In the genomic region with DNA sequence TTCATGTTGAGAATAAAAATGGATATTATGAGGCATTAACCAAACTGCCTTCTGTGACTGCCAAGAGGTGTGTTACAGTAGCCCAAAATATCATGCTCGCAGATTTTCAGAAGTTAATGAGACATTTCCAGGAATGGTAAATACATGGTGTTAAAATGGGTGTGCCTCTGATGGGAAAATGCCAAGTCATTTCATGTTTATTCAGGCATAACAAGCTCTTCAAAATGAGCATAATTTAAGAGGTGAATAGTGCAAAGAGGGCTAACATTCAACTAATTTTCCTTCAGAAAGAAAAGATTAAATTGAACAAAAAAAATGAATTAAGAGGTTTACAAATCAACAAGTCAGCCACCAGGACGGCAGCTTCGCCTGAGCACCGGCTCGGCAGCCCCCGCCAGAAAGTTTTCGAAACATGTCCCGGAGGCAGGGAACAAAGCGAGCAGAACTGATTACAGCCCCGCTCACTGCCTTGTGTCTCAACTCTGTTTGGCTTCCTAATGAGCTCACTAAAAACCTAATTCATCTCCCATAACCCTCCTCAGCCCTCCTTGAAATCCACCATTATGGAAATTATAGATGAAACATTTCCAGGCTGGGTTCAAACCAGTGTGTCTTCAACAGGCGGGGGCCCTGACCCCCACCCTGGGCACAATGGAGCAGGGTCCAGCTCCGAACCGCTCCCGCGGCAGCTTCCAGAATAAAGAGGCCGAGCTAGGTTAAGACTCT, we compare ENCODE assay signal across 12 cellular contexts. TPM values are rescaled to one million over a fixed set of nuclear protein-coding genes. Genes with fewer than 3 reads are reported as not detected.
DNase-seq lines count a peak whose midpoint lies in the region; ATAC-seq and TF ChIP-seq lines count a peak whose summit lies in the region.
"Had no signal": no experiment of that assay in that cellular context is flagged by ENCODE, and none has a peak within 500 bp of the region (broad histone marks: within the 10 kb centered on the region; RNA-seq: fewer than 3 reads in every experiment).

No MANE protein-coding gene starts in this region.

- H3K27ac ChIP-seq in esophagus squamous epithelium, result peak overlapping the region; percentile 53 to 85 (median 75)
- peak overlapping the region; percentile 42 for H3K27ac ChIP-seq in mesodermal cell (ENCODE audit: low read depth, low read length, severe bottlenecking)
- no peak overlapping the region for H3K27ac ChIP-seq in aorta (ENCODE audit: low read depth in 1 of 2, low read length in 2 of 2)
- no peak overlapping the region for H3K27ac ChIP-seq in osteoblast (ENCODE audit: low read depth, low read length)

- H3K36me3 ChIP-seq in esophagus squamous epithelium (no peaks in the 10 kb centered on the region), mesodermal cell (ENCODE audit: control insufficient read depth, insufficient read depth, low read length) (peaks cover 48% of the 10 kb centered on the region), aorta (ENCODE audit: control insufficient read depth in 1 of 2, insufficient read depth in 2 of 2, low read length in 1 of 2) (peaks cover 0 to 4% of the 10 kb centered on the region in 2 donors), osteoblast (ENCODE audit: insufficient read depth, low read length) (peaks cover 4% of the 10 kb centered on the region)

- peaks cover 15 to 66% (median 36%) of the 10 kb centered on the region in 3 donors for H3K4me1 ChIP-seq in esophagus squamous epithelium
- no peaks in the 10 kb centered on the region for H3K4me1 ChIP-seq in mesodermal cell (ENCODE audit: control insufficient read depth, insufficient read depth, low read length, poor library complexity, severe bottlenecking)
- H3K4me1 ChIP-seq in aorta (ENCODE audit: control insufficient read depth in 1 of 2, insufficient read depth in 2 of 2, low read length in 2 of 2), result no peaks in the 10 kb centered on the region
- peaks cover 14% of the 10 kb centered on the region for H3K4me1 ChIP-seq in osteoblast (ENCODE audit: insufficient read depth, low read length)

- peak; percentile 61 for ATAC-seq in aorta (ENCODE audit: low FRiP score)

- H4K20me1 ChIP-seq in osteoblast (ENCODE audit: insufficient read depth, low read length), result no peaks in the 10 kb centered on the region

- H2AFZ ChIP-seq in osteoblast (ENCODE audit: low read length), result no peak overlapping the region

- H3K27me3 ChIP-seq in esophagus squamous epithelium (no peaks in the 10 kb centered on the region), aorta (ENCODE audit: control insufficient read depth in 1 of 2, insufficient read depth in 2 of 2, low read length in 1 of 2) (no peaks in the 10 kb centered on the region), osteoblast (ENCODE audit: insufficient read depth, low read length) (no peaks in the 10 kb centered on the region)

- DNase-seq in NCI-H748 (lab: John Stamatoyannopoulos, UW; ENCODE audit: unreplicated experiment) (peak; percentile 42), NCI-H748 treated with DMSO at 0.1 percent for 48 hours (lab: John Stamatoyannopoulos, UW) (no peak), esophagus squamous epithelium (lab: John Stamatoyannopoulos, UW) (no peak), aorta (no peak), osteoblast (ENCODE audit: insufficient read length, low spot score, missing footprints) (no peak), NCI-H82 treated with DMSO at 0.1 percent for 48 hours (lab: John Stamatoyannopoulos, UW; ENCODE audit: unreplicated experiment) (no peak), DMS 273 (lab: John Stamatoyannopoulos, UW; ENCODE audit: unreplicated experiment) (no peak)
- DNase-seq: 8988T; activated CD8-positive, alpha-beta memory T cell treated with anti-CD3 and anti-CD28 coated beads, Interleukin-2, amount 50 U/mL, for 4 hours; DMS53 had no signal

- H3K4me3 ChIP-seq in esophagus squamous epithelium (peak overlapping the region in 2 of 4 donors; percentile 9 to 35), mesodermal cell (ENCODE audit: extremely low read depth, insufficient read depth, low read length, poor library complexity, severe bottlenecking) (no peak overlapping the region), aorta (ENCODE audit: low read length in 2 of 2) (no peak overlapping the region), osteoblast (ENCODE audit: insufficient read depth, low read length) (no peak overlapping the region)

- TF ChIP-seq CTCF in esophagus squamous epithelium (IDR thresholded peaks at IDR 0.05), result peak in 2 of 6 experiments; percentile 8 to 11
- no peak for TF ChIP-seq CTCF in osteoblast (IDR thresholded peaks at IDR 0.05; ENCODE audit: extremely low read depth, low read depth, low read length)

- TF ChIP-seq POLR2A in esophagus squamous epithelium (IDR thresholded peaks at IDR 0.05), result no peak

- H3K9me3 ChIP-seq in esophagus squamous epithelium, result no peaks in the 10 kb centered on the region
- no peaks in the 10 kb centered on the region for H3K9me3 ChIP-seq in mesodermal cell (ENCODE audit: control insufficient read depth, low read length)
- no peaks in the 10 kb centered on the region for H3K9me3 ChIP-seq in aorta (ENCODE audit: control insufficient read depth, low read length)
- no peaks in the 10 kb centered on the region for H3K9me3 ChIP-seq in osteoblast (ENCODE audit: low read depth, low read length)

- 38 to 40% methylated on average over 13 to 16 of the region's 16 CpGs for WGBS in esophagus squamous epithelium, 2 donors
- 66 to 68% methylated on average over 9 to 15 of the region's 16 CpGs for WGBS in mesodermal cell (ENCODE audit: insufficient coverage in 2 of 2), 2 experiments
- WGBS in aorta, 2 donors, result 91 to 93% methylated on average over 16 of the region's 16 CpGs

- H3K79me2 ChIP-seq in osteoblast (ENCODE audit: insufficient read depth, low read length), result no peaks in the 10 kb centered on the region

- intact Hi-C loops in esophagus squamous epithelium (cut with DNase I), result no loop called here
- intact Hi-C loops in aorta (cut with DNase I), result no loop called here

- H3K4me2 ChIP-seq in osteoblast (ENCODE audit: insufficient read depth, low read length), result no peak overlapping the region

RNA-seq across cellular contexts. Expression of gene MEIS2, which starts 44.0 kb away (rescaled TPM):
- total RNA-seq in esophagus squamous epithelium (10 to 100 TPM in 2 of 4 donors, 1 to 10 TPM in 2; 6.6 to 26.3 (median 9.9) TPM), aorta (10 to 100 TPM; 29.1 to 58.7 TPM), osteoblast (14.7 and 17.7 TPM in 2 replicates)
- polyA plus RNA-seq in mesodermal cell (2013, experiment 1 of 2), result 69.6 TPM
- 70.7 TPM for polyA plus RNA-seq in mesodermal cell (2013, experiment 2 of 2)
- polyA plus RNA-seq in aorta, result 10 to 100 TPM; 20.7 to 22.8 TPM
- total RNA-seq: T-helper 2 cell treated with Interferon-gamma antibody and Interleukin-4, amounts not matched to agents 100 ng/mL and 5 ng/mL, for 36 hours had no signal

Comparison
In these comparisons a context has a peak if more than half of its experiments do, and no peak if none do; other contexts are left out.
1. H3K27ac ChIP-seq: peak in esophagus squamous epithelium (4 of 4) and mesodermal cell (single experiment); none in aorta (0 of 2) and osteoblast (single experiment).